In genomic region chr6:89411269-89412070, GRCh38 we compare ENCODE assay signal across 8 cellular contexts. TPM values are rescaled to one million over a fixed set of nuclear protein-coding genes. Genes with fewer than 3 reads are reported as not detected.
DNase-seq lines count a peak whose midpoint lies in the region; ATAC-seq and TF ChIP-seq lines count a peak whose summit lies in the region.

No MANE protein-coding gene starts in this region.

- ATAC-seq in GM19035 (IDR thresholded peaks at IDR 0.05; ENCODE audit: unreplicated experiment) (peak; percentile 52), HG03342 (IDR thresholded peaks at IDR 0.05; ENCODE audit: unreplicated experiment) (peak; percentile 35)

- in situ Hi-C loops in T47D (cut with HindIII; ENCODE audit: low pct_unique_long_range_greater_than_20kb, low sequenced_read_pairs) = no loop called here

- H3K9me3 ChIP-seq in BE2C (no peaks in the 10 kb centered on the region), SK-N-MC (ENCODE audit: low read depth, low read length) (no peaks in the 10 kb centered on the region)

- peak overlapping the region; percentile 78 for H3K4me3 ChIP-seq in BE2C (ENCODE audit: low read depth, low read length)
- H3K4me3 ChIP-seq in SK-N-MC = peak overlapping the region; percentile 90
- H3K4me3 ChIP-seq in kidney epithelial cell (ENCODE audit: low read depth, low read length) = peak overlapping the region; percentile 67

- H3K9ac ChIP-seq in SK-N-MC (ENCODE audit: insufficient read length) = peak overlapping the region; percentile 21

- H3K27me3 ChIP-seq in BE2C (no peaks in the 10 kb centered on the region), kidney epithelial cell (ENCODE audit: control insufficient read depth, insufficient read depth, low read length) (no peaks in the 10 kb centered on the region)

- peaks cover 8% of the 10 kb centered on the region for H3K4me1 ChIP-seq in BE2C

- H3K36me3 ChIP-seq in BE2C (no peaks in the 10 kb centered on the region), SK-N-MC (ENCODE audit: insufficient read depth, low read length) (no peaks in the 10 kb centered on the region), kidney epithelial cell (ENCODE audit: control insufficient read depth, insufficient read depth, low read length) (no peaks in the 10 kb centered on the region)

- no peak overlapping the region for H3K27ac ChIP-seq in SK-N-MC

- no peak for TF ChIP-seq CTCF in BE2C (IDR thresholded peaks at IDR 0.05; ENCODE audit: low read depth, low read length)
- TF ChIP-seq CTCF in kidney epithelial cell (IDR thresholded peaks at IDR 0.05; ENCODE audit: insufficient read depth, low read length, poor library complexity, severe bottlenecking) = no peak

- DNase-seq in BE2C (peak; percentile 61), SK-N-MC (ENCODE audit: low read depth, low spot score) (no peak), T47D (ENCODE audit: low read depth in 1 of 2, low spot score in 1 of 2) (peak; percentile 17 to 18), kidney epithelial cell (ENCODE audit: low read depth) (no peak), COLO829 (ENCODE audit: low spot score) (no peak)
- peak; percentile 36 for DNase-seq in stimulated activated CD4-positive, alpha-beta T cell treated with anti-CD3 and anti-CD28 coated beads, Interleukin-4, amount 100 ng/mL, for 1 hour

RNA-seq across cellular contexts. Expression of gene RRAGD, which starts 0.6 kb away (rescaled TPM):
- 4.6 TPM for polyA plus RNA-seq in BE2C (2012; ENCODE audit: insufficient read depth, insufficient read length, low read depth)
- 35.4 and 36.0 TPM in 2 replicates for total RNA-seq in kidney epithelial cell

RNA-seq across cellular contexts. Expression of gene ANKRD6, which starts 21.5 kb away (rescaled TPM):
- polyA plus RNA-seq in BE2C (2012; ENCODE audit: insufficient read depth, insufficient read length, low read depth) = 1.2 TPM
- total RNA-seq in kidney epithelial cell = 10.0 and 15.4 TPM in 2 replicates

RNA-seq across cellular contexts. Expression of gene UBE2J1, which starts 58.9 kb away (rescaled TPM):
- polyA plus RNA-seq in BE2C (2012; ENCODE audit: insufficient read depth, insufficient read length, low read depth) = 17.8 TPM
- 46.1 and 49.3 TPM in 2 replicates for total RNA-seq in kidney epithelial cell

Comparison
In these comparisons a context has a peak if more than half of its experiments do, and no peak if none do; other contexts are left out.
1. DNase-seq: peak in BE2C (single experiment), T47D (2 of 2) and stimulated activated CD4-positive, alpha-beta T cell treated with anti-CD3 and anti-CD28 coated beads, Interleukin-4, amount 100 ng/mL, for 1 hour (single experiment); none in SK-N-MC (single experiment), kidney epithelial cell (single experiment) and COLO829 (single experiment).
2. Peak in every context shown above with its lines, with median percentiles within 50 percentile points of each other: H3K4me3 ChIP-seq.